ENCODE assay signal across 17 cellular contexts in genomic region chr9:23736293-23736692, GRCh38.
DNase-seq lines count a peak whose midpoint lies in the region; ATAC-seq, FAIRE-seq and TF ChIP-seq lines count a peak whose summit lies in the region.
"Had no signal": no experiment of that assay in that cellular context is flagged by ENCODE, and none has a peak within 500 bp of the region (broad histone marks: within the 10 kb centered on the region; RNA-seq: fewer than 3 reads in every experiment).

No MANE protein-coding gene starts in this region.

- H2BK5ac ChIP-seq in H1 (ENCODE audit: low read depth, low read length) (no peak overlapping the region), neuronal stem cell (ENCODE audit: low read length) (no peak overlapping the region)

- H2AK5ac ChIP-seq in H1 (ENCODE audit: low read depth, low read length), result no peak overlapping the region
- no peak overlapping the region for H2AK5ac ChIP-seq in neuronal stem cell (ENCODE audit: low read depth, low read length)

- no peak for TF ChIP-seq RAD21 in H1 (IDR thresholded peaks at IDR 0.05 in 1 of 2, conservative IDR thresholded peaks at IDR 0.05 in 1 of 2; ENCODE audit: low read depth in 2 of 2, low read length in 2 of 2)

- no peak overlapping the region for H2BK120ac ChIP-seq in H1 (replicated peaks; ENCODE audit: low read depth, low read length)
- no peak overlapping the region for H2BK120ac ChIP-seq in neuronal stem cell (ENCODE audit: low read depth, low read length)

- H3K14ac ChIP-seq in H1 (ENCODE audit: insufficient read length), result no peak overlapping the region
- no peak overlapping the region for H3K14ac ChIP-seq in neuronal stem cell (ENCODE audit: low read length)

- H3K4ac ChIP-seq in H1 (replicated peaks; ENCODE audit: insufficient read length, low read depth, low read length) (no peak overlapping the region), neuronal stem cell (ENCODE audit: low read length) (no peak overlapping the region)

- no peak for TF ChIP-seq CTCF in HEK293 (tag by site-specific recombination; IDR thresholded peaks at IDR 0.05)
- TF ChIP-seq CTCF in H1 (IDR thresholded peaks at IDR 0.05; ENCODE audit: control extremely low read depth in 1 of 3, insufficient read depth in 1 of 3, low read depth in 1 of 3, low read length in 3 of 3), result no peak

- peaks cover 7% of the 10 kb centered on the region for H3K4me1 ChIP-seq in HEK293 (ENCODE audit: control insufficient read depth, insufficient read depth, low read length)
- H3K4me1 ChIP-seq in H1 (replicated peaks in 1 of 4; ENCODE audit: control insufficient read depth in 3 of 4, insufficient read depth in 4 of 4, low read length in 3 of 4), result peaks cover 4 to 30% (median 19%) of the 10 kb centered on the region in 4 experiments; a peak in 6 of 7 replicates
- peaks cover 4 to 15% of the 10 kb centered on the region in 2 donors for H3K4me1 ChIP-seq in neuronal stem cell (ENCODE audit: control insufficient read depth in 2 of 2, insufficient read depth in 1 of 2, low read depth in 1 of 2, low read length in 2 of 2)
- H3K4me1 ChIP-seq: BLaER1 treated with 17β-estradiol and CSF1 and Interleukin-3, amounts not matched to agents 10 nM and 100 nM had no signal

- H4K91ac ChIP-seq in H1 (replicated peaks; ENCODE audit: insufficient read length, low read length), result no peak overlapping the region
- H4K91ac ChIP-seq in neuronal stem cell (ENCODE audit: low read depth, low read length, poor library complexity), result no peak overlapping the region

- FAIRE-seq in H1 (lab: Jason Lieb, UNC), result no peak

- H3K36me3 ChIP-seq in HEK293 (ENCODE audit: control insufficient read depth in 2 of 2, insufficient read depth in 1 of 2, low read length in 2 of 2) (no peaks in the 10 kb centered on the region), H1 (ENCODE audit: control insufficient read depth in 2 of 4, insufficient read depth in 4 of 4, low read length in 3 of 4) (no peaks in the 10 kb centered on the region), neuronal stem cell (replicated peaks in 1 of 2; ENCODE audit: control insufficient read depth in 2 of 2, insufficient read depth in 2 of 2, low read length in 2 of 2) (no peaks in the 10 kb centered on the region)
- H3K36me3 ChIP-seq: BLaER1 treated with 17β-estradiol and CSF1 and Interleukin-3, amounts not matched to agents 10 nM and 100 nM had no signal

- no peaks in the 10 kb centered on the region for H4K20me1 ChIP-seq in H1 (replicated peaks in 1 of 2; ENCODE audit: control insufficient read depth in 1 of 2, insufficient read depth in 2 of 2, low read length in 2 of 2)
- H4K20me1 ChIP-seq: BLaER1 treated with 17β-estradiol and CSF1 and Interleukin-3, amounts not matched to agents 10 nM and 100 nM had no signal

- H2BK12ac ChIP-seq in H1 (ENCODE audit: low read depth, low read length) (no peak overlapping the region), neuronal stem cell (ENCODE audit: low read length) (no peak overlapping the region)

- no peak for ATAC-seq in GM18870 (IDR thresholded peaks at IDR 0.05; ENCODE audit: unreplicated experiment)
- no peak for ATAC-seq in HG02642 (IDR thresholded peaks at IDR 0.05; ENCODE audit: poor library complexity, unreplicated experiment)
- ATAC-seq: CD8-positive, alpha-beta T cell; HCT116 had no signal

- H3K27me3 ChIP-seq in H1 (replicated peaks in 1 of 4; ENCODE audit: control insufficient read depth in 3 of 4, extremely low read depth in 1 of 4, insufficient read depth in 3 of 4, low read length in 3 of 4) (no peaks in the 10 kb centered on the region), neuronal stem cell (ENCODE audit: control insufficient read depth in 3 of 3, insufficient read depth in 3 of 3, low read depth in 1 of 3, low read length in 3 of 3) (no peaks in the 10 kb centered on the region)
- H3K27me3 ChIP-seq: BLaER1 treated with 17β-estradiol and CSF1 and Interleukin-3, amounts not matched to agents 10 nM and 100 nM had no signal

- DNase-seq in H1 (ENCODE audit: low read depth in 1 of 2, low spot score in 2 of 2) (no peak), iPS-NIHi11 (ENCODE audit: low spot score) (peak; percentile 34), neuronal stem cell (ENCODE audit: low spot score) (peak; percentile 21), SW 1271 (lab: John Stamatoyannopoulos, UW) (no peak)
- DNase-seq: 8988T; Calu3; CD8-positive, alpha-beta T cell; DMS79 treated with DMSO at 0.1 percent for 48 hours; GF-D8; GM23248; H7 had no signal

- no peak overlapping the region for H2BK20ac ChIP-seq in H1 (ENCODE audit: low read length)

- H2BK15ac ChIP-seq in H1 (ENCODE audit: low read length) (no peak overlapping the region), neuronal stem cell (ENCODE audit: low read length) (no peak overlapping the region)

- H3K4me3 ChIP-seq in HEK293 (ENCODE audit: low read depth, low read length) (no peak overlapping the region), H1 (ENCODE audit: extremely low read depth in 1 of 4, insufficient read depth in 2 of 4, low read depth in 3 of 4, low read length in 4 of 4) (no peak overlapping the region; a peak in 1 of 8 replicates), neuronal stem cell (ENCODE audit: low read length in 2 of 2) (no peak overlapping the region)
- H3K4me3 ChIP-seq: BLaER1 treated with 17β-estradiol and CSF1 and Interleukin-3, amounts not matched to agents 10 nM and 100 nM; GM23248 had no signal

- WGBS in H1 (ENCODE audit: extremely low coverage in 1 of 2, insufficient coverage in 1 of 2, insufficient read length in 1 of 2, insufficient replicate concordance in 2 of 2, low coverage in 1 of 2, low lambda C conversion rate in 2 of 2, missing lambda C conversion rate in 1 of 2), 2 experiments, result 86% methylated on average over 5 of the region's 5 CpGs; no CpG with 5 or more reads in 1 of the 2 experiments
- WGBS in neuronal stem cell (ENCODE audit: extremely low coverage in 2 of 2, insufficient read length in 2 of 2, insufficient replicate concordance in 1 of 2), 2 donors, result no CpG with 5 or more reads among the region's 5 CpGs

- H3K9ac ChIP-seq in H1 (replicated peaks in 1 of 4; ENCODE audit: extremely low read depth in 1 of 4, low read depth in 3 of 4, low read length in 3 of 4), result no peak overlapping the region
- H3K9ac ChIP-seq in neuronal stem cell (ENCODE audit: low read depth, low read length, poor library complexity), result no peak overlapping the region
- H3K9ac ChIP-seq: BLaER1 treated with 17β-estradiol and CSF1 and Interleukin-3, amounts not matched to agents 10 nM and 100 nM; GM23248 had no signal

- no peak for TF ChIP-seq POLR2A in H1 (IDR thresholded peaks at IDR 0.05; ENCODE audit: control extremely low read depth in 1 of 2, low read depth in 2 of 2, low read length in 2 of 2)

- peak overlapping the region; percentile 32 to 36; a peak in 1 of 4 replicates for H3K4me2 ChIP-seq in H1 (ENCODE audit: insufficient read depth in 1 of 2, low read depth in 2 of 2, low read length in 2 of 2)
- H3K4me2 ChIP-seq in neuronal stem cell (ENCODE audit: insufficient read depth, low read length, poor library complexity, severe bottlenecking), result no peak overlapping the region
- H3K4me2 ChIP-seq: BLaER1 treated with 17β-estradiol and CSF1 and Interleukin-3, amounts not matched to agents 10 nM and 100 nM had no signal

- POLR2A ChIA-PET in HEK293 (lab: Yijun Ruan, JAX), result no interaction called here
- POLR2A ChIA-PET in H1 (lab: Charles Lee; ENCODE audit: partially characterized antibody), result no interaction called here

- H3K9me3 ChIP-seq in HEK293 (ENCODE audit: control insufficient read depth, insufficient read depth, low read depth, low read length), result no peaks in the 10 kb centered on the region
- no peaks in the 10 kb centered on the region for H3K9me3 ChIP-seq in H1 (ENCODE audit: insufficient read depth in 2 of 2, low read depth in 1 of 2, low read length in 1 of 2)
- no peaks in the 10 kb centered on the region for H3K9me3 ChIP-seq in neuronal stem cell (replicated peaks in 1 of 2; ENCODE audit: control insufficient read depth in 2 of 2, insufficient read depth in 1 of 2, low read depth in 1 of 2, low read length in 2 of 2)
- H3K9me3 ChIP-seq: BLaER1 treated with 17β-estradiol and CSF1 and Interleukin-3, amounts not matched to agents 10 nM and 100 nM had no signal

- no peak overlapping the region for H4K5ac ChIP-seq in H1 (ENCODE audit: insufficient read length, low read depth, low read length)

- H3K23ac ChIP-seq in H1 (ENCODE audit: insufficient read length), result no peak overlapping the region
- no peak overlapping the region for H3K23ac ChIP-seq in neuronal stem cell (ENCODE audit: low read depth, low read length, poor library complexity)

- H2AFZ ChIP-seq in H1 (ENCODE audit: low read length) (no peak overlapping the region), neuronal stem cell (ENCODE audit: low read length) (no peak overlapping the region)
- H2AFZ ChIP-seq: GM23248 had no signal

- H4K8ac ChIP-seq in H1 (ENCODE audit: extremely low read depth, insufficient read depth, low read length), result no peak overlapping the region
- no peak overlapping the region for H4K8ac ChIP-seq in neuronal stem cell (ENCODE audit: low read depth, low read length)

- H3K23me2 ChIP-seq in H1 (ENCODE audit: low read depth, low read length), result no peaks in the 10 kb centered on the region

- CTCF ChIA-PET in HEK293 (lab: Yijun Ruan, JAX), result no interaction called here
- CTCF ChIA-PET in H1 (lab: Charles Lee; ENCODE audit: partially characterized antibody), result interaction anchor here (0.8 to 1.5 kb wide), 2 partner anchors 10 to 14 kb away, joined by 3 read pairs; no protein-coding TSS in a partner anchor

- H3K56ac ChIP-seq in H1 (replicated peaks; ENCODE audit: insufficient read length, low read depth, low read length), result no peak overlapping the region

- no peaks in the 10 kb centered on the region for H3K79me1 ChIP-seq in H1 (ENCODE audit: low read depth, low read length)
- no peaks in the 10 kb centered on the region for H3K79me1 ChIP-seq in neuronal stem cell (ENCODE audit: low read depth, low read length)

- TF ChIP-seq EP300 in H1 (IDR thresholded peaks at IDR 0.05; ENCODE audit: borderline replicate concordance in 1 of 2, low read depth in 2 of 2, low read length in 2 of 2), result no peak

- H3K18ac ChIP-seq in H1 (ENCODE audit: extremely low read depth, low read length) (no peak overlapping the region), neuronal stem cell (ENCODE audit: low read length) (no peak overlapping the region)

- H3K79me2 ChIP-seq in H1 (ENCODE audit: control insufficient read depth in 1 of 2, insufficient read depth in 2 of 2, low read length in 2 of 2), result peaks cover 0 to 89% of the 10 kb centered on the region in 2 experiments; a peak in 3 of 4 replicates

- no peak overlapping the region for H3K27ac ChIP-seq in HEK293 (ENCODE audit: extremely low read depth, low read depth, low read length)
- no peak overlapping the region; the same call in 1 of the 2 replicates for H3K27ac ChIP-seq in H1 (ENCODE audit: low read depth, low read length)
- H3K27ac ChIP-seq in neuronal stem cell (replicated peaks; ENCODE audit: low read length), result no peak overlapping the region
- H3K27ac ChIP-seq: BLaER1 treated with 17β-estradiol and CSF1 and Interleukin-3, amounts not matched to agents 10 nM and 100 nM; GM23248; HL-60 had no signal

TF ChIP-seq in HEK293, 187 proteins besides CTCF, POLR2A, EP300 and RAD21 (continues in another document):
- TF ChIP-seq ZNF560 (tag by site-specific recombination; IDR thresholded peaks at IDR 0.05; ENCODE audit: borderline replicate concordance), result no peak

TF ChIP-seq in H1, 55 proteins besides CTCF, POLR2A, EP300 and RAD21 (continues in another document):
- no peak for TF ChIP-seq ZNF274 (IDR thresholded peaks at IDR 0.05; ENCODE audit: borderline replicate concordance, extremely low read depth, low read length)
- TF ChIP-seq SP4 (IDR thresholded peaks at IDR 0.05; ENCODE audit: low read length), result no peak

Comparison
In these comparisons a context has a peak if more than half of its experiments do, and no peak if none do; other contexts are left out.
1. DNase-seq: peak in iPS-NIHi11 (single experiment) and neuronal stem cell (single experiment); none in H1 (0 of 2) and SW 1271 (0 of 2).